In genomic region chr13:27907139-27907787, GRCh38 we compare ENCODE assay signal across 16 cellular contexts. TPM values are rescaled to one million over a fixed set of nuclear protein-coding genes. Genes with fewer than 3 reads are reported as not detected.
DNase-seq lines count a peak whose midpoint lies in the region; ATAC-seq, FAIRE-seq and TF ChIP-seq lines count a peak whose summit lies in the region.
"Had no signal": no experiment of that assay in that cellular context is flagged by ENCODE, and none has a peak within 500 bp of the region (broad histone marks: within the 10 kb centered on the region; RNA-seq: fewer than 3 reads in every experiment).

No MANE protein-coding gene starts in this region.

- H4K5ac ChIP-seq in H1 (ENCODE audit: insufficient read length, low read depth, low read length): no peak overlapping the region

- H3K18ac ChIP-seq in H1 (ENCODE audit: extremely low read depth, low read length): no peak overlapping the region
- H3K18ac ChIP-seq in trophoblast cell (ENCODE audit: low read length): no peak overlapping the region

- no peak overlapping the region for H2BK5ac ChIP-seq in H1 (ENCODE audit: low read depth, low read length)
- H2BK5ac ChIP-seq in trophoblast cell (ENCODE audit: low read depth, low read length, poor library complexity): no peak overlapping the region

- H3K27me3 Mint-ChIP-seq in activated T-cell treated with anti-CD3 and anti-CD28 coated beads, Interleukin-2, amount 50 U/mL, for 72 hours (ENCODE audit: low read depth): peaks cover 68% of the 10 kb centered on the region

- TF ChIP-seq RAD21 in GM12878 (IDR thresholded peaks at IDR 0.05; ENCODE audit: insufficient read depth, low read depth, low read length) (no peak), H1 (IDR thresholded peaks at IDR 0.05 in 1 of 2, conservative IDR thresholded peaks at IDR 0.05 in 1 of 2; ENCODE audit: low read depth in 2 of 2, low read length in 2 of 2) (no peak)

- H3K27ac ChIP-seq in GM12878 (ENCODE audit: control insufficient read depth, insufficient read depth) (no peak overlapping the region), H1 (ENCODE audit: low read depth, low read length) (no peak overlapping the region), trophoblast cell (ENCODE audit: low read depth, low read length) (no peak overlapping the region), caudate nucleus (ENCODE audit: low read depth, low read length) (no peak overlapping the region)
- H3K27ac ChIP-seq: BLaER1 treated with 17β-estradiol and CSF1 and Interleukin-3, amounts not matched to agents 10 nM and 100 nM; GM23248 had no signal

- no TSS peak for BruUV-seq in GM12878 (replicated peaks; lab: Mats Ljungman, UMichigan)

- H2BK15ac ChIP-seq in H1 (ENCODE audit: low read length): no peak overlapping the region

- H3K79me1 ChIP-seq in H1 (ENCODE audit: low read depth, low read length) (no peaks in the 10 kb centered on the region), trophoblast cell (ENCODE audit: low read length) (no peaks in the 10 kb centered on the region)

- H3K14ac ChIP-seq in H1 (ENCODE audit: insufficient read length): no peak overlapping the region
- no peak overlapping the region for H3K14ac ChIP-seq in trophoblast cell (ENCODE audit: low read length)

- no peaks in the 10 kb centered on the region for H3K4me1 Mint-ChIP-seq in activated T-cell treated with anti-CD3 and anti-CD28 coated beads, Interleukin-2, amount 50 U/mL, for 72 hours (ENCODE audit: low read depth)
- H3K4me1 Mint-ChIP-seq: CD4-positive, CD25-positive, alpha-beta regulatory T cell had no signal

- H2BK120ac ChIP-seq in H1 (replicated peaks; ENCODE audit: low read depth, low read length): no peak overlapping the region
- H2BK120ac ChIP-seq in trophoblast cell (ENCODE audit: insufficient read depth, low read length, poor library complexity): no peak overlapping the region

- H2BK12ac ChIP-seq in H1 (ENCODE audit: low read depth, low read length) (no peak overlapping the region; the same call in 1 of the 2 replicates), trophoblast cell (ENCODE audit: low read length) (no peak overlapping the region)

- H3K23me2 ChIP-seq in H1 (ENCODE audit: low read depth, low read length): peaks cover 4% of the 10 kb centered on the region; the same call in 1 of the 2 replicates

- H3K4me3 Mint-ChIP-seq in activated T-cell treated with anti-CD3 and anti-CD28 coated beads, Interleukin-2, amount 50 U/mL, for 72 hours: no peak overlapping the region
- H3K4me3 Mint-ChIP-seq: CD4-positive, CD25-positive, alpha-beta regulatory T cell; H9 had no signal

- H3K36me3 ChIP-seq in GM12878 (ENCODE audit: control insufficient read depth in 2 of 2, insufficient read depth in 2 of 2, low read length in 1 of 2): no peaks in the 10 kb centered on the region
- no peaks in the 10 kb centered on the region for H3K36me3 ChIP-seq in H1 (ENCODE audit: control insufficient read depth in 2 of 4, insufficient read depth in 4 of 4, low read length in 3 of 4)
- H3K36me3 ChIP-seq in trophoblast cell (ENCODE audit: control insufficient read depth in 1 of 2, insufficient read depth in 2 of 2, low read length in 2 of 2): no peaks in the 10 kb centered on the region
- H3K36me3 ChIP-seq: BLaER1 treated with 17β-estradiol and CSF1 and Interleukin-3, amounts not matched to agents 10 nM and 100 nM had no signal

- H2AFZ ChIP-seq in GM12878 (ENCODE audit: control insufficient read depth, low read depth, low read length) (no peak overlapping the region), H1 (ENCODE audit: low read length) (no peak overlapping the region), trophoblast cell (ENCODE audit: insufficient read depth, low read length, poor library complexity) (no peak overlapping the region)
- H2AFZ ChIP-seq: GM23248 had no signal

- no peak for TF ChIP-seq CTCF in GM12878 (IDR thresholded peaks at IDR 0.05 in 2 of 3, conservative IDR thresholded peaks at IDR 0.05 in 1 of 3; ENCODE audit: control insufficient read depth in 2 of 3, extremely low read depth in 1 of 3, insufficient read depth in 1 of 3, low read depth in 3 of 3, low read length in 3 of 3)
- TF ChIP-seq CTCF in H1 (IDR thresholded peaks at IDR 0.05; ENCODE audit: control extremely low read depth in 1 of 3, insufficient read depth in 1 of 3, low read depth in 1 of 3, low read length in 3 of 3): no peak

- DNase-seq in GM12891 (ENCODE audit: insufficient read length, low spot score) (no peak), GM12878 (ENCODE audit: low read depth, low spot score) (no peak), H1 (ENCODE audit: low read depth in 1 of 2, low spot score in 2 of 2) (no peak), trophoblast cell (no peak), left lobe of liver (ENCODE audit: low spot score) (no peak), caudate nucleus (lab: John Stamatoyannopoulos, UW) (no peak)
- DNase-seq in activated T-cell treated with anti-CD3 and anti-CD28 coated beads, Interleukin-2, amount 50 U/mL, for 72 hours: no peak
- DNase-seq: 8988T; AML-193; CD4-positive, CD25-positive, alpha-beta regulatory T cell; GM23248; H9 had no signal

- intact Hi-C loops in GM12878 (cut with micrococcal nuclease; ENCODE audit: unreplicated experiment): no loop called here

- no peak overlapping the region; the same call in 1 of the 2 replicates for H4K8ac ChIP-seq in H1 (ENCODE audit: extremely low read depth, insufficient read depth, low read length)
- no peak overlapping the region for H4K8ac ChIP-seq in trophoblast cell (ENCODE audit: low read depth, low read length)

- peak overlapping the region; percentile 61; the same call in 1 of the 2 replicates for H2AK5ac ChIP-seq in H1 (ENCODE audit: low read depth, low read length)
- no peak overlapping the region for H2AK5ac ChIP-seq in trophoblast cell (ENCODE audit: low read length)

- no peak overlapping the region for H3K4me2 ChIP-seq in GM12878 (ENCODE audit: control insufficient read depth, insufficient read depth)
- no peak overlapping the region for H3K4me2 ChIP-seq in H1 (ENCODE audit: insufficient read depth in 1 of 2, low read depth in 2 of 2, low read length in 2 of 2)
- H3K4me2 ChIP-seq in trophoblast cell (ENCODE audit: low read length): no peak overlapping the region
- H3K4me2 ChIP-seq: BLaER1 treated with 17β-estradiol and CSF1 and Interleukin-3, amounts not matched to agents 10 nM and 100 nM had no signal

- WGBS in GM12878 (ENCODE audit: insufficient coverage, insufficient replicate concordance, low lambda C conversion rate, missing lambda C conversion rate): 51% methylated on average over 6 of the region's 6 CpGs
- WGBS in H1 (ENCODE audit: extremely low coverage in 1 of 2, insufficient coverage in 1 of 2, insufficient read length in 1 of 2, insufficient replicate concordance in 2 of 2, low coverage in 1 of 2, low lambda C conversion rate in 2 of 2, missing lambda C conversion rate in 1 of 2), 2 experiments: 91% methylated on average over 6 of the region's 6 CpGs; no CpG with 5 or more reads in 1 of the 2 experiments
- 100% methylated on average over 2 of the region's 6 CpGs for WGBS in trophoblast cell (ENCODE audit: extremely low coverage, insufficient coverage, insufficient read length)

- no peak overlapping the region for H3K27ac Mint-ChIP-seq in activated T-cell treated with anti-CD3 and anti-CD28 coated beads, Interleukin-2, amount 50 U/mL, for 72 hours
- H3K27ac Mint-ChIP-seq: H9 had no signal

- H3K9me3 ChIP-seq in GM12878 (replicated peaks; ENCODE audit: control insufficient read depth, insufficient read depth, low read length): no peaks in the 10 kb centered on the region
- H3K9me3 ChIP-seq in H1 (ENCODE audit: insufficient read depth in 2 of 2, low read depth in 1 of 2, low read length in 1 of 2): no peaks in the 10 kb centered on the region
- H3K9me3 ChIP-seq in trophoblast cell (ENCODE audit: insufficient read depth, low read depth, low read length): no peaks in the 10 kb centered on the region
- H3K9me3 ChIP-seq: BLaER1 treated with 17β-estradiol and CSF1 and Interleukin-3, amounts not matched to agents 10 nM and 100 nM had no signal

- RAD21 ChIA-PET in GM12878 (lab: Charles Lee; ENCODE audit: unreplicated experiment): no interaction called here

- no peak overlapping the region for H3K4me3 ChIP-seq in GM12878
- no peak overlapping the region for H3K4me3 ChIP-seq in H1 (ENCODE audit: extremely low read depth in 1 of 4, insufficient read depth in 2 of 4, low read depth in 3 of 4, low read length in 4 of 4)
- peak overlapping the region; percentile 40 for H3K4me3 ChIP-seq in trophoblast cell (ENCODE audit: low read depth, low read length)
- H3K4me3 ChIP-seq: BLaER1 treated with 17β-estradiol and CSF1 and Interleukin-3, amounts not matched to agents 10 nM and 100 nM; GM23248 had no signal

- H3K9ac ChIP-seq in GM12878 (ENCODE audit: control insufficient read depth, insufficient read depth, low read length) (no peak overlapping the region), H1 (replicated peaks in 1 of 4; ENCODE audit: extremely low read depth in 1 of 4, low read depth in 3 of 4, low read length in 3 of 4) (no peak overlapping the region), trophoblast cell (ENCODE audit: low read length) (no peak overlapping the region)
- H3K9ac ChIP-seq: BLaER1 treated with 17β-estradiol and CSF1 and Interleukin-3, amounts not matched to agents 10 nM and 100 nM; GM23248 had no signal

- CTCF ChIA-PET in GM12878 (lab: Yijun Ruan, JAX) (no interaction called here), H1 (lab: Charles Lee; ENCODE audit: partially characterized antibody) (no interaction called here)

- TF ChIP-seq POLR2A in GM12891 (IDR thresholded peaks at IDR 0.05; ENCODE audit: low read depth, low read length) (no peak), GM12878 (IDR thresholded peaks at IDR 0.05; ENCODE audit: low read depth, low read length) (no peak), H1 (IDR thresholded peaks at IDR 0.05; ENCODE audit: control extremely low read depth in 1 of 2, low read depth in 2 of 2, low read length in 2 of 2) (no peak)

- SMC1A ChIA-PET in GM12878 (lab: Charles Lee; ENCODE audit: uncharacterized antibody, unreplicated experiment): no interaction called here

- POLR2A ChIA-PET in GM12878 (lab: Charles Lee): no interaction called here
- POLR2A ChIA-PET in H1 (lab: Charles Lee; ENCODE audit: partially characterized antibody): interaction anchor here (0.6 kb wide), 1 partner anchor 12 kb away, joined by 3 read pairs; no protein-coding TSS in a partner anchor

- H3K27me3 ChIP-seq in GM12878 (replicated peaks in 1 of 2; ENCODE audit: control insufficient read depth in 2 of 2, insufficient read depth in 2 of 2, low read length in 1 of 2) (peaks cover 0 to 2% of the 10 kb centered on the region in 2 experiments; a peak in 2 of 4 replicates), H1 (replicated peaks in 1 of 4; ENCODE audit: control insufficient read depth in 3 of 4, extremely low read depth in 1 of 4, insufficient read depth in 3 of 4, low read length in 3 of 4) (peaks cover 0 to 8% (median 4%) of the 10 kb centered on the region in 4 experiments; a peak in 5 of 7 replicates), trophoblast cell (ENCODE audit: insufficient read depth, low read length) (no peaks in the 10 kb centered on the region)

- in situ Hi-C loops in GM12878 (cut with MboI): no loop called here

- ATAC-seq in GM12878: no peak
- no peak for ATAC-seq in activated T-cell treated with anti-CD3 and anti-CD28 coated beads, Interleukin-2, amount 50 U/mL, for 72 hours (replicated peaks in 1 of 2)
- no peak for ATAC-seq in left lobe of liver
- ATAC-seq in HG03159 (IDR thresholded peaks at IDR 0.05; ENCODE audit: unreplicated experiment): no peak

- TF ChIP-seq EP300 in GM12878 (IDR thresholded peaks at IDR 0.05; ENCODE audit: borderline replicate concordance in 1 of 2, control insufficient read depth in 1 of 2, low read depth in 2 of 2, low read length in 2 of 2) (no peak), H1 (IDR thresholded peaks at IDR 0.05; ENCODE audit: borderline replicate concordance in 1 of 2, low read depth in 2 of 2, low read length in 2 of 2) (no peak)

- no peak overlapping the region for H4K12ac ChIP-seq in trophoblast cell (ENCODE audit: low read depth, low read length)

- H3K4me1 ChIP-seq in GM12878 (ENCODE audit: control insufficient read depth, insufficient read depth, low read length) (no peaks in the 10 kb centered on the region), H1 (replicated peaks in 1 of 4; ENCODE audit: control insufficient read depth in 3 of 4, insufficient read depth in 4 of 4, low read length in 3 of 4) (no peaks in the 10 kb centered on the region), trophoblast cell (ENCODE audit: control insufficient read depth in 1 of 2, insufficient read depth in 2 of 2, low read length in 2 of 2) (no peaks in the 10 kb centered on the region)
- H3K4me1 ChIP-seq: BLaER1 treated with 17β-estradiol and CSF1 and Interleukin-3, amounts not matched to agents 10 nM and 100 nM had no signal

- H2BK20ac ChIP-seq in H1 (ENCODE audit: low read length): no peak overlapping the region; the same call in 1 of the 2 replicates

- H3K23ac ChIP-seq in H1 (ENCODE audit: insufficient read length) (no peak overlapping the region), trophoblast cell (ENCODE audit: low read length) (peak overlapping the region; percentile 3)

- H3K4ac ChIP-seq in H1 (replicated peaks; ENCODE audit: insufficient read length, low read depth, low read length) (no peak overlapping the region), trophoblast cell (ENCODE audit: low read depth, low read length) (no peak overlapping the region)

- no peaks in the 10 kb centered on the region for H3K36me3 Mint-ChIP-seq in activated T-cell treated with anti-CD3 and anti-CD28 coated beads, Interleukin-2, amount 50 U/mL, for 72 hours (ENCODE audit: insufficient read depth in 2 of 2)
- H3K36me3 Mint-ChIP-seq: CD4-positive, CD25-positive, alpha-beta regulatory T cell had no signal

- H4K91ac ChIP-seq in H1 (replicated peaks; ENCODE audit: insufficient read length, low read length) (peak overlapping the region; percentile 58), trophoblast cell (ENCODE audit: low read depth, low read length) (no peak overlapping the region)

- FAIRE-seq in GM12891 (lab: Jason Lieb, UNC) (peak; percentile 62), GM12878 (lab: Jason Lieb, UNC) (peak; percentile 83), H1 (lab: Jason Lieb, UNC) (no peak)

- no peaks in the 10 kb centered on the region for H4K20me1 ChIP-seq in GM12878 (ENCODE audit: control insufficient read depth, insufficient read depth)
- H4K20me1 ChIP-seq in H1 (replicated peaks in 1 of 2; ENCODE audit: control insufficient read depth in 1 of 2, insufficient read depth in 2 of 2, low read length in 2 of 2): peaks cover 0 to 3% of the 10 kb centered on the region in 2 experiments
- H4K20me1 ChIP-seq: BLaER1 treated with 17β-estradiol and CSF1 and Interleukin-3, amounts not matched to agents 10 nM and 100 nM had no signal

- H3K9me3 Mint-ChIP-seq in activated T-cell treated with anti-CD3 and anti-CD28 coated beads, Interleukin-2, amount 50 U/mL, for 72 hours: no peaks in the 10 kb centered on the region
- H3K9me3 Mint-ChIP-seq: H9 had no signal

- peak overlapping the region; percentile 96 for H3K56ac ChIP-seq in H1 (replicated peaks; ENCODE audit: insufficient read length, low read depth, low read length)

- H3K79me2 ChIP-seq in GM12878 (ENCODE audit: control insufficient read depth, insufficient read depth, low read length): no peaks in the 10 kb centered on the region
- H3K79me2 ChIP-seq in H1 (ENCODE audit: control insufficient read depth in 1 of 2, insufficient read depth in 2 of 2, low read length in 2 of 2): no peaks in the 10 kb centered on the region
- no peaks in the 10 kb centered on the region for H3K79me2 ChIP-seq in trophoblast cell (ENCODE audit: control insufficient read depth, insufficient read depth, low read length, poor library complexity)

RNA-seq across cellular contexts. Expression of gene PDX1, which starts 12.5 kb away (rescaled TPM):
- not detected for polyA plus RNA-seq in GM12891 (2012; ENCODE audit: low read depth, missing spikeins)
- total RNA-seq in GM12878 (2013; cell fraction: nucleolus; rRNA removed): not detected in 2 replicates
- total RNA-seq in GM12878 (2014; rRNA removed) (not detected in 2 replicates), GM12878 (2014; rRNA removed; fragmentation: Illumina TruSeq; extraction: Trizol) (not detected in 2 replicates), GM12878 (2021) (not detected in 2 replicates), left lobe of liver (0.70 TPM)
- polyA plus RNA-seq in GM12878 (2011; ENCODE audit: low read depth): not detected
- polyA plus RNA-seq in GM12878 (2011; rRNA removed) (0.03 and 0.09 TPM in 2 replicates), GM12878 (2014; fragmentation: Illumina TruSeq; extraction: Trizol) (not detected in 2 replicates), GM12878 (2014; fragmentation: Nextera tagmentation; extraction: Ambion mirVana) (under 1 TPM in 1 of 2 experiments, not detected in 1; 0.02 TPM), GM12878 (2014; rRNA removed) (not detected in 2 replicates), GM12878 (2016; fragmentation: Nextera tagmentation; extraction: Ambion mirVana) (not detected), H1 (2011; rRNA removed) (not detected in 2 replicates)
- 0.03 TPM in 1 of 2 replicates, not detected in the other for polyA plus RNA-seq in GM12878 (2011; cell fraction: cytosol; rRNA removed)
- 0.07 TPM in 1 of 2 replicates, not detected in the other for polyA plus RNA-seq in GM12878 (2011; cell fraction: nucleus; rRNA removed)
- polyA plus RNA-seq in GM12878 (2012): 0.06 and 0.08 TPM in 2 replicates
- polyA minus RNA-seq in GM12878 (2011; rRNA and poly(A)+ RNA removed): not detected in 2 replicates
- not detected in 2 replicates for polyA minus RNA-seq in GM12878 (2011; cell fraction: cytosol; rRNA and poly(A)+ RNA removed)
- not detected in 2 replicates for polyA minus RNA-seq in GM12878 (2011; cell fraction: nucleus; rRNA and poly(A)+ RNA removed)
- not detected in 2 replicates for total RNA-seq in H1 (2021; fragmentation: NEBNext Ultra II Directional; extraction: Animal tissue kit (Norgen Biotek cat#: 25700))
- polyA plus RNA-seq in H1 (2011; cell fraction: cytosol; rRNA removed): not detected
- polyA plus RNA-seq in H1 (2011; cell fraction: nucleus; rRNA removed): not detected
- not detected in 4 replicates for polyA plus RNA-seq in H1 (2012, experiment 1 of 2)
- not detected for polyA plus RNA-seq in H1 (2012, experiment 2 of 2)
- polyA plus RNA-seq in H1 (2013, experiment 1 of 2): not detected
- not detected for polyA plus RNA-seq in H1 (2013, experiment 2 of 2)
- polyA minus RNA-seq in H1 (2011; rRNA and poly(A)+ RNA removed): not detected in 2 replicates
- not detected for polyA minus RNA-seq in H1 (2011; cell fraction: cytosol; rRNA and poly(A)+ RNA removed)
- polyA minus RNA-seq in H1 (2011; cell fraction: nucleus; rRNA and poly(A)+ RNA removed): not detected
- polyA plus RNA-seq in trophoblast cell (2013): not detected in 2 replicates
- not detected for total RNA-seq in activated T-cell treated with anti-CD3 and anti-CD28 coated beads, Interleukin-2, amount 50 U/mL, for 72 hours
- total RNA-seq: CD4-positive, CD25-positive, alpha-beta regulatory T cell; Daoy; GM23248; H9; HT1080 had no signal
- polyA plus RNA-seq: CD4-positive, CD25-positive, alpha-beta regulatory T cell; GM23248 had no signal
